Comparison of ENCODE assay signal across 8 cellular contexts in genomic region chr17:78357177-78357586, GRCh38. TPM values are rescaled to one million over a fixed set of nuclear protein-coding genes. Genes with fewer than 3 reads are reported as not detected.
DNase-seq lines count a peak whose midpoint lies in the region; ATAC-seq, FAIRE-seq and TF ChIP-seq lines count a peak whose summit lies in the region.

No MANE protein-coding gene starts in this region.

- intact Hi-C loops in pancreas (cut with DNase I): no loop called here

- H3K4me3 ChIP-seq in pancreas: peak overlapping the region in 3 of 4 donors; percentile 2 to 95 (median 43)
- no peak overlapping the region for H3K4me3 ChIP-seq in WERI-Rb-1 (ENCODE audit: low read depth, low read length)

- peak; percentile 68 for DNase-seq in H54 (ENCODE audit: insufficient read length, low spot score)
- DNase-seq in activated T-cell treated with anti-CD3 and anti-CD28 coated beads, Interleukin-2, amount 50 U/mL, for 48 hours: peak; percentile 56 to 57
- peak; percentile 91 for DNase-seq in glomerular visceral epithelial cell (ENCODE audit: extremely low spot score)
- DNase-seq in pancreas: peak in 2 of 6 donors; percentile 49 to 58
- DNase-seq in NAMALWA (ENCODE audit: low spot score): no peak
- no peak for DNase-seq in GM10266 (ENCODE audit: extremely low spot score)
- no peak for DNase-seq in WERI-Rb-1
- no peak for DNase-seq in mesenteric fat pad (ENCODE audit: low spot score)

- no peak overlapping the region for H3K27ac ChIP-seq in pancreas
- H3K27ac ChIP-seq in WERI-Rb-1: no peak overlapping the region

- no peaks in the 10 kb centered on the region for H3K36me3 ChIP-seq in pancreas
- peaks cover 11% of the 10 kb centered on the region for H3K36me3 ChIP-seq in WERI-Rb-1

- peaks cover 9 to 31% (median 17%) of the 10 kb centered on the region in 3 donors for H3K4me1 ChIP-seq in pancreas

- 43 to 48% methylated on average over 7 of the region's 7 CpGs for WGBS in pancreas, 2 donors

- H3K27me3 ChIP-seq in pancreas (no peaks in the 10 kb centered on the region), WERI-Rb-1 (ENCODE audit: insufficient read depth, low read depth, severe bottlenecking) (peaks cover 22% of the 10 kb centered on the region)

- FAIRE-seq in H54 (lab: Jason Lieb, UNC) (no peak), pancreas (lab: Jason Lieb, UNC) (no peak)

- ATAC-seq in pancreas: peak in 1 of 4 donors; percentile 0

- TF ChIP-seq CTCF in pancreas (IDR thresholded peaks at IDR 0.05) (no peak), GM10266 (IDR thresholded peaks at IDR 0.05; ENCODE audit: control insufficient read depth, insufficient read depth, low read depth, missing control alignments) (no peak), WERI-Rb-1 (IDR thresholded peaks at IDR 0.05; ENCODE audit: low read depth, low read length) (no peak)

- TF ChIP-seq POLR2A in H54 (IDR thresholded peaks at IDR 0.05; ENCODE audit: low read depth, low read length): peak; percentile 21; the same call in 1 of the 2 replicates

- H3K9me3 ChIP-seq in pancreas: no peaks in the 10 kb centered on the region
- H3K9me3 ChIP-seq in WERI-Rb-1 (ENCODE audit: severe bottlenecking): no peaks in the 10 kb centered on the region

RNA-seq across cellular contexts. Expression of gene SOCS3, which starts 2.7 kb away (rescaled TPM):
- total RNA-seq in pancreas: 10 to 100 TPM in 4 of 6 donors, 1 to 10 TPM in 2; 5.7 to 32.6 (median 18.0) TPM
- 10 to 100 TPM; 28.5 to 53.3 TPM for polyA plus RNA-seq in pancreas
- 491 TPM for total RNA-seq in mesenteric fat pad

RNA-seq across cellular contexts. Expression of gene PGS1, which starts 21.3 kb away (rescaled TPM):
- 10 to 100 TPM; 11.2 to 21.9 (median 13.4) TPM for total RNA-seq in pancreas
- 10 to 100 TPM; 17.2 to 22.7 TPM for polyA plus RNA-seq in pancreas
- 64.0 TPM for total RNA-seq in mesenteric fat pad

Comparison
In these comparisons a context has a peak if more than half of its experiments do, and no peak if none do; other contexts are left out.
1. DNase-seq: peak in H54 (single experiment), activated T-cell treated with anti-CD3 and anti-CD28 coated beads, Interleukin-2, amount 50 U/mL, for 48 hours (2 of 2) and glomerular visceral epithelial cell (single experiment); none in NAMALWA (single experiment), GM10266 (single experiment), WERI-Rb-1 (single experiment) and mesenteric fat pad (single experiment).
2. RNA of gene SOCS3, which starts 2.7 kb away (total RNA-seq): 491 TPM in mesenteric fat pad (single experiment); 5.7 to 32.6 TPM in pancreas; every median in the first group is over 10 times any median in the second.